17 cellular contexts compared by ENCODE assay signal in the genomic region with DNA sequence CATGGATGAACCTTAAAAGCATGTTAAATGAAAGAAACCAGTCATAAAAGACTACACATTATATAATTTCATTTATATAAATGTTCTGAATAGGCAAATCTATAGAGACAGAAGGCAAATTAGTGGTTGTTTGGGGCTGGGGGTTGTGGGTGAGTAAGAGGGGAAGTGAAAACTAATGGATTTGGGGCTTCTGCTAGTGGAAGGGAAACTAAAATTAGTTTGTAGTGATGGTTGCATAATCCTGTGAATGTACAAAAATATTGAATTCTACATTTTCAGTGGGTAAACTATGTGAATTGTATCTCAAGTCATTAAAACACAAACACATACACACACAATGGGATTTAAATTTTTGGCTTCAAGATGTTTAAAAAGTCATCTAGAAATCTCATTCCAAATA. TPM values are rescaled to one million over a fixed set of nuclear protein-coding genes. Genes with fewer than 3 reads are reported as not detected.
"Had no signal": no experiment of that assay in that cellular context is flagged by ENCODE, and none has a peak within 500 bp of the region (broad histone marks: within the 10 kb centered on the region; RNA-seq: fewer than 3 reads in every experiment).

No MANE protein-coding gene starts in this region.

- H3K9me3 Mint-ChIP-seq: activated CD4-positive, alpha-beta T cell treated with anti-CD3 and anti-CD28 coated beads, Interleukin-2, amount 10 ng/mL, durations not matched to agents 24 days and 14 days; activated naive CD4-positive, alpha-beta T cell treated with anti-CD3 and anti-CD28 coated beads for 36 hours; activated T-cell treated with anti-CD3 and anti-CD28 coated beads, Interleukin-2, amount 50 U/mL, for 4 hours had no signal

- DNase-seq: activated CD4-positive, alpha-beta T cell treated with anti-CD3 and anti-CD28 coated beads, Interleukin-2, amount 10 ng/mL, durations not matched to agents 24 days and 14 days; activated CD8-positive, alpha-beta memory T cell treated with anti-CD3 and anti-CD28 coated beads, Interleukin-2, amount 50 U/mL, for 4 hours; activated CD8-positive, alpha-beta T cell treated with anti-CD3 and anti-CD28 coated beads, Interleukin-2, amount 10 ng/mL, durations not matched to agents 7 days and 5 days; activated naive CD4-positive, alpha-beta T cell treated with anti-CD3 and anti-CD28 coated beads for 36 hours; activated T-cell treated with anti-CD3 and anti-CD28 coated beads, Interleukin-2, amount 50 U/mL, for 4 hours; body of pancreas; dorsolateral prefrontal cortex; gastrocnemius medialis; head of caudate nucleus; left lung; midbrain; occipital lobe; stimulated activated CD4-positive, alpha-beta T cell treated with anti-CD3 and anti-CD28 coated beads, Interleukin-12 subunit alpha, Interleukin-12 subunit beta, amount 100 ng/mL, for 4 hours; stimulated activated CD4-positive, alpha-beta T cell treated with anti-CD3 and anti-CD28 coated beads, Interleukin-1b, Interleukin-23, amount 100 ng/mL, for 48 hours; stimulated activated CD8-positive, alpha-beta memory T cell treated with anti-CD3 and anti-CD28 coated beads, Interleukin-4, amount 100 ng/mL, for 48 hours; stimulated activated naive CD4-positive, alpha-beta T cell; T1000 had no signal

- H3K27ac Mint-ChIP-seq: activated CD4-positive, alpha-beta T cell treated with anti-CD3 and anti-CD28 coated beads, Interleukin-2, amount 10 ng/mL, durations not matched to agents 24 days and 14 days; activated CD8-positive, alpha-beta T cell treated with anti-CD3 and anti-CD28 coated beads, Interleukin-2, amount 10 ng/mL, durations not matched to agents 7 days and 5 days; activated naive CD4-positive, alpha-beta T cell treated with anti-CD3 and anti-CD28 coated beads for 36 hours had no signal

- H3K27me3 Mint-ChIP-seq: activated CD4-positive, alpha-beta T cell treated with anti-CD3 and anti-CD28 coated beads, Interleukin-2, amount 10 ng/mL, durations not matched to agents 24 days and 14 days had no signal

- ATAC-seq: activated CD8-positive, alpha-beta T cell treated with anti-CD3 and anti-CD28 coated beads, Interleukin-2, amount 10 ng/mL, durations not matched to agents 7 days and 5 days; activated T-cell treated with anti-CD3 and anti-CD28 coated beads, Interleukin-2, amount 50 U/mL, for 4 hours; body of pancreas; gastrocnemius medialis had no signal

- H3K4me3 ChIP-seq: body of pancreas, dorsolateral prefrontal cortex, gastrocnemius medialis, left lung had no signal

- H3K27ac ChIP-seq: body of pancreas, dorsolateral prefrontal cortex, gastrocnemius medialis, left lung had no signal

- H3K4me1 Mint-ChIP-seq: activated CD4-positive, alpha-beta T cell treated with anti-CD3 and anti-CD28 coated beads, Interleukin-2, amount 10 ng/mL, durations not matched to agents 24 days and 14 days had no signal

- H3K4me3 Mint-ChIP-seq: activated CD4-positive, alpha-beta T cell treated with anti-CD3 and anti-CD28 coated beads, Interleukin-2, amount 10 ng/mL, durations not matched to agents 24 days and 14 days; activated CD8-positive, alpha-beta T cell treated with anti-CD3 and anti-CD28 coated beads, Interleukin-2, amount 10 ng/mL, durations not matched to agents 7 days and 5 days; activated naive CD4-positive, alpha-beta T cell treated with anti-CD3 and anti-CD28 coated beads for 36 hours; activated T-cell treated with anti-CD3 and anti-CD28 coated beads, Interleukin-2, amount 50 U/mL, for 4 hours had no signal

- H3K9me3 ChIP-seq: body of pancreas, gastrocnemius medialis, left lung had no signal

- H3K4me1 ChIP-seq: body of pancreas had no signal

RNA-seq across cellular contexts. Expression of gene LIMCH1, which starts 25.4 kb away (rescaled TPM):
- total RNA-seq: activated CD4-positive, alpha-beta T cell treated with anti-CD3 and anti-CD28 coated beads, Interleukin-2, amount 10 ng/mL, durations not matched to agents 24 days and 14 days; activated CD8-positive, alpha-beta T cell treated with anti-CD3 and anti-CD28 coated beads, Interleukin-2, amount 10 ng/mL, durations not matched to agents 7 days and 5 days; activated naive CD4-positive, alpha-beta T cell treated with anti-CD3 and anti-CD28 coated beads for 36 hours had no signal
